8 cellular contexts compared by ENCODE assay signal in genomic region chr17:2123467-2124251, GRCh38.
DNase-seq lines count a peak whose midpoint lies in the region; ATAC-seq and TF ChIP-seq lines count a peak whose summit lies in the region.

No MANE protein-coding gene starts in this region.

- H3K27ac Mint-ChIP-seq in brain, result peak overlapping the region in 3 of 5 experiments; percentile 61 to 63 (median 63)
- H3K27ac Mint-ChIP-seq in type B pancreatic cell, result peak overlapping the region; percentile 85

- no peaks in the 10 kb centered on the region for H3K27me3 Mint-ChIP-seq in brain
- no peaks in the 10 kb centered on the region for H3K27me3 Mint-ChIP-seq in type B pancreatic cell

- H3K9me3 ChIP-seq in HUES6 (ENCODE audit: control insufficient read depth, insufficient read depth, low read depth, low read length) (no peaks in the 10 kb centered on the region), left lung (no peaks in the 10 kb centered on the region)

- no peak for TF ChIP-seq CTCF in brain (conservative IDR thresholded peaks at IDR 0.05)
- no peak for TF ChIP-seq CTCF in left lung (IDR thresholded peaks at IDR 0.05)
- no peak for TF ChIP-seq CTCF in type B pancreatic cell (conservative IDR thresholded peaks at IDR 0.05)

- H3K36me3 ChIP-seq in ACC112 (ENCODE audit: insufficient read depth, low read length) (0 out of 2 replicates have a peak, but pooled peaks cover 6% of the 10 kb centered on the region), HUES6 (ENCODE audit: control insufficient read depth, insufficient read depth, low read length) (no peaks in the 10 kb centered on the region), left lung (peaks cover 0 to 4% of the 10 kb centered on the region in 2 donors)

- H3K4me1 ChIP-seq in ACC112 (ENCODE audit: control insufficient read depth, insufficient read depth, low read length, unreplicated experiment) (peaks cover 32% of the 10 kb centered on the region), HUES6 (ENCODE audit: control insufficient read depth, insufficient read depth, low read length) (peaks cover 34% of the 10 kb centered on the region), left lung (peaks cover 33 to 47% of the 10 kb centered on the region in 2 donors)

- intact Hi-C loops in left lung (cut with DNase I), result no loop called here

- H3K27me3 ChIP-seq in ACC112 (ENCODE audit: insufficient read depth, low read length) (no peaks in the 10 kb centered on the region), HUES6 (ENCODE audit: control insufficient read depth, insufficient read depth, low read length) (no peaks in the 10 kb centered on the region), left lung (no peaks in the 10 kb centered on the region)

- peak overlapping the region; percentile 23 for H3K9ac ChIP-seq in HUES6 (ENCODE audit: low read length)

- peak; percentile 67 for ATAC-seq in left lung
- no peak for ATAC-seq in HG03159 (IDR thresholded peaks at IDR 0.05; ENCODE audit: unreplicated experiment)

- H3K4me3 Mint-ChIP-seq in brain (no peak overlapping the region), type B pancreatic cell (no peak overlapping the region)

- H3K4me3 ChIP-seq in ACC112 (ENCODE audit: low read depth, low read length) (peak overlapping the region; percentile 58), HUES6 (ENCODE audit: low read depth, low read length) (peak overlapping the region; percentile 13; the same call in 1 of the 2 replicates), left lung (no peak overlapping the region)

- H3K79me2 ChIP-seq in ACC112 (ENCODE audit: control insufficient read depth, insufficient read depth, low read length, unreplicated experiment), result no peaks in the 10 kb centered on the region

- H3K9me3 Mint-ChIP-seq in brain (no peaks in the 10 kb centered on the region), type B pancreatic cell (no peaks in the 10 kb centered on the region)

- peaks cover 38% of the 10 kb centered on the region for H3K36me3 Mint-ChIP-seq in brain
- peaks cover 26% of the 10 kb centered on the region for H3K36me3 Mint-ChIP-seq in type B pancreatic cell

- DNase-seq in left lung (no peak), type B pancreatic cell (ENCODE audit: extremely low spot score, unreplicated experiment) (no peak), NCI-H1417 treated with DMSO at 0.1 percent for 48 hours (lab: John Stamatoyannopoulos, UW) (no peak)
- no peak for DNase-seq in stimulated activated CD4-positive, alpha-beta T cell treated with anti-CD3 and anti-CD28 coated beads, Interleukin-12 subunit alpha, Interleukin-12 subunit beta, amount 100 ng/mL, for 4 hours

- H3K27ac ChIP-seq in ACC112 (ENCODE audit: low read depth, low read length), result peak overlapping the region; percentile 49; the same call in 1 of the 2 replicates
- H3K27ac ChIP-seq in HUES6 (ENCODE audit: low read depth, low read length), result no peak overlapping the region
- H3K27ac ChIP-seq in left lung, result peak overlapping the region; percentile 78 to 81

- H2AFZ ChIP-seq in ACC112 (ENCODE audit: low read length, unreplicated experiment), result no peak overlapping the region

- H3K4me1 Mint-ChIP-seq in brain (peaks cover 31% of the 10 kb centered on the region), type B pancreatic cell (ENCODE audit: unreplicated experiment) (peaks cover 28% of the 10 kb centered on the region)

Comparison
In these comparisons a context has a peak if more than half of its experiments do, and no peak if none do; other contexts are left out.
1. H3K4me3 ChIP-seq: peak in ACC112 (single experiment) and HUES6 (single experiment); none in left lung (0 of 2).